Comparison of ENCODE assay signal across 17 cellular contexts in the genomic region with DNA sequence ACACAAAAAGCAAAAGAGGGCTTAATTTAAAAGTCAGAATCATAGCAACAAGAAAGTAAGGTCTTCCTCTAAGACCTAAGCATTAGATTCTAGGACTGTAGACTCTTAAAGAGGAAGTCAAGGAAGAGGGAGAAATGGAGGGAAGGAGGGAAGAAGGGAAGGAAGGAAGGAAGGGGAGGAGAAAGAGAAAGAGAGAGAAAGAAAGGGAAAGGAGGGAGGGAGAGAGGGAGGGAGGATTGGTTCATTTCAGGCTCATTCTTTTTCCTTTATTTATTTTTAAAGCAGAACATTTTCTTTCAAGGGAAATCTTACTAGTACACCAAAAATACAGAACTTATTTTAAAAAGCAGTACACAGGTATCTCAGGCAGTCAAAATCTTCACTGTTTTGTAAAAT.
DNase-seq lines count a peak whose midpoint lies in the region; ATAC-seq and TF ChIP-seq lines count a peak whose summit lies in the region.
"Had no signal": no experiment of that assay in that cellular context is flagged by ENCODE, and none has a peak within 500 bp of the region (broad histone marks: within the 10 kb centered on the region; RNA-seq: fewer than 3 reads in every experiment).

No MANE protein-coding gene starts in this region.

- peaks cover 5% of the 10 kb centered on the region for H3K79me2 ChIP-seq in trophoblast cell (ENCODE audit: control insufficient read depth, insufficient read depth, low read length, poor library complexity)

- TF ChIP-seq CTCF in Panc1 (IDR thresholded peaks at IDR 0.05): no peak

- no peak overlapping the region for H2AK5ac ChIP-seq in trophoblast cell (ENCODE audit: low read length)

- H3K27me3 ChIP-seq in BLaER1 (no peaks in the 10 kb centered on the region), Panc1 (ENCODE audit: control insufficient read depth, insufficient read depth, low read length) (no peaks in the 10 kb centered on the region), trophoblast cell (ENCODE audit: insufficient read depth, low read length) (no peaks in the 10 kb centered on the region)
- H3K27me3 ChIP-seq: gastrocnemius medialis had no signal

- no peak for DNase-seq in Panc1 (ENCODE audit: low read depth, low spot score)
- no peak for DNase-seq in epithelial cell of prostate (ENCODE audit: low read depth, low spot score)
- no peak for DNase-seq in trophoblast cell
- no peak for DNase-seq in activated CD8-positive, alpha-beta memory T cell treated with anti-CD3 and anti-CD28 coated beads, Interleukin-2, amount 50 U/mL, for 48 hours
- DNase-seq in NCI-H1092 treated with DMSO at 0.1 percent for 48 hours (lab: John Stamatoyannopoulos, UW): no peak
- DNase-seq: activated CD8-positive, alpha-beta memory T cell treated with anti-CD3 and anti-CD28 coated beads, Interleukin-2, amount 10 ng/mL, durations not matched to agents 7 days and 5 days; activated naive CD4-positive, alpha-beta T cell treated with Interleukin-2 at 50 U/mL for 16 hours; effector CD8-positive, alpha-beta T cell; gastrocnemius medialis; NCI-H1436 treated with DMSO at 0.1 percent for 48 hours; NCI-H446; stimulated activated CD4-positive, alpha-beta T cell treated with anti-CD3 and anti-CD28 coated beads, Interleukin-4, amount 100 ng/mL, for 24 hours had no signal

- H3K4ac ChIP-seq in trophoblast cell (ENCODE audit: low read depth, low read length): no peak overlapping the region

- no TSS peak for BruUV-seq in Panc1 (replicated peaks; lab: Mats Ljungman, UMichigan)

- no peak overlapping the region for H4K8ac ChIP-seq in trophoblast cell (ENCODE audit: low read depth, low read length)

- no peak for ATAC-seq in Panc1
- ATAC-seq in GM21717 (IDR thresholded peaks at IDR 0.05; ENCODE audit: unreplicated experiment): no peak
- ATAC-seq in GM19455 (IDR thresholded peaks at IDR 0.05; ENCODE audit: unreplicated experiment): no peak
- ATAC-seq: activated CD8-positive, alpha-beta memory T cell treated with anti-CD3 and anti-CD28 coated beads, Interleukin-2, amount 10 ng/mL, durations not matched to agents 7 days and 5 days; stimulated activated effector memory CD8-positive, alpha-beta T cell treated with anti-CD3 and anti-CD28 coated beads, Interleukin-12 subunit alpha, Interleukin-12 subunit beta, amount 100 ng/mL, for 72 hours had no signal

- H3K18ac ChIP-seq in trophoblast cell (ENCODE audit: low read length): no peak overlapping the region

- no peak overlapping the region for H2BK120ac ChIP-seq in trophoblast cell (ENCODE audit: insufficient read depth, low read length, poor library complexity)

- H3K9ac ChIP-seq in BLaER1 (peak overlapping the region; percentile 23; the same call in 1 of the 2 replicates), trophoblast cell (ENCODE audit: low read length) (no peak overlapping the region)
- H3K9ac ChIP-seq: KMS-11 had no signal

- H3K27ac ChIP-seq in BLaER1 (no peak overlapping the region), Panc1 (ENCODE audit: low read length) (peak overlapping the region; percentile 2; the same call in 1 of the 2 replicates), epithelial cell of prostate (peak overlapping the region; percentile 78), trophoblast cell (ENCODE audit: low read depth, low read length) (peak overlapping the region; percentile 57)
- H3K27ac ChIP-seq: KMS-11 had no signal

- POLR2A ChIA-PET in Panc1 (lab: Charles Lee): no interaction called here

- H2BK5ac ChIP-seq in trophoblast cell (ENCODE audit: low read depth, low read length, poor library complexity): no peak overlapping the region

- no peak overlapping the region for H3K14ac ChIP-seq in trophoblast cell (ENCODE audit: low read length)

- H3K79me1 ChIP-seq in trophoblast cell (ENCODE audit: low read length): peaks cover 10% of the 10 kb centered on the region

- H3K9me3 ChIP-seq in BLaER1 (no peaks in the 10 kb centered on the region), Panc1 (ENCODE audit: control insufficient read depth, insufficient read depth, low read depth, low read length) (no peaks in the 10 kb centered on the region), trophoblast cell (ENCODE audit: insufficient read depth, low read depth, low read length) (no peaks in the 10 kb centered on the region)
- H3K9me3 ChIP-seq: gastrocnemius medialis had no signal

- CTCF ChIA-PET in Panc1 (lab: Charles Lee): interaction anchor here (0.7 kb wide), 1 partner anchor 113 kb away, joined by 4 read pairs; no protein-coding TSS in a partner anchor

- intact Hi-C loops in Panc1 (cut with micrococcal nuclease; ENCODE audit: unreplicated experiment): loop anchor here (5.0 kb wide), 2 partner anchors 132 to 167 kb away; no protein-coding TSS in a partner anchor

- no peak overlapping the region for H3K23ac ChIP-seq in trophoblast cell (ENCODE audit: low read length)

- H3K36me3 ChIP-seq in BLaER1: peaks cover 52% of the 10 kb centered on the region
- H3K36me3 ChIP-seq in Panc1 (ENCODE audit: control insufficient read depth, insufficient read depth, low read length): no peaks in the 10 kb centered on the region; the same call in 1 of the 2 replicates
- peaks cover 45 to 55% of the 10 kb centered on the region in 2 experiments for H3K36me3 ChIP-seq in trophoblast cell (ENCODE audit: control insufficient read depth in 1 of 2, insufficient read depth in 2 of 2, low read length in 2 of 2)

- H2AFZ ChIP-seq in trophoblast cell (ENCODE audit: insufficient read depth, low read length, poor library complexity): no peak overlapping the region

- in situ Hi-C loops in Panc1 (cut with HindIII; ENCODE audit: low pct_unique_long_range_greater_than_20kb, low sequenced_read_pairs): no loop called here

- H3K4me1 ChIP-seq in BLaER1 (peaks cover 30% of the 10 kb centered on the region), Panc1 (ENCODE audit: control insufficient read depth, insufficient read depth, low read length) (peaks cover 37% of the 10 kb centered on the region), trophoblast cell (ENCODE audit: control insufficient read depth in 1 of 2, insufficient read depth in 2 of 2, low read length in 2 of 2) (peaks cover 13 to 22% of the 10 kb centered on the region in 2 experiments)

- H3K4me2 ChIP-seq in BLaER1 (peak overlapping the region; percentile 5; the same call in 1 of the 2 replicates), trophoblast cell (ENCODE audit: low read length) (no peak overlapping the region)
- H3K4me2 ChIP-seq: KMS-11 had no signal

- no peak overlapping the region for H4K91ac ChIP-seq in trophoblast cell (ENCODE audit: low read depth, low read length)

- no peak overlapping the region for H2BK12ac ChIP-seq in trophoblast cell (ENCODE audit: low read length)

- no peak overlapping the region for H3K4me3 ChIP-seq in BLaER1
- no peak overlapping the region for H3K4me3 ChIP-seq in Panc1 (ENCODE audit: low read depth in 2 of 2, low read length in 2 of 2)
- no peak overlapping the region for H3K4me3 ChIP-seq in trophoblast cell (ENCODE audit: low read depth, low read length)
- H3K4me3 ChIP-seq: gastrocnemius medialis had no signal

- no peak overlapping the region for H4K12ac ChIP-seq in trophoblast cell (ENCODE audit: low read depth, low read length)

- H4K20me1 ChIP-seq in BLaER1: no peaks in the 10 kb centered on the region
